In genomic region chr15:73374599-73374998, GRCh38 we compare ENCODE assay signal across 20 cellular contexts. TPM values are rescaled to one million over a fixed set of nuclear protein-coding genes. Genes with fewer than 3 reads are reported as not detected.
DNase-seq lines count a peak whose midpoint lies in the region; ATAC-seq and TF ChIP-seq lines count a peak whose summit lies in the region.
"Had no signal": no experiment of that assay in that cellular context is flagged by ENCODE, and none has a peak within 500 bp of the region (broad histone marks: within the 10 kb centered on the region; RNA-seq: fewer than 3 reads in every experiment).

No MANE protein-coding gene starts in this region.

- 7 to 10% methylated on average over 6 of the region's 6 CpGs for WGBS in heart right ventricle, 2 donors

- H3K4me1 ChIP-seq in heart right ventricle: peaks cover 0 to 19% (median 5%) of the 10 kb centered on the region in 9 donors
- no peaks in the 10 kb centered on the region for H3K4me1 ChIP-seq in upper lobe of right lung
- no peaks in the 10 kb centered on the region for H3K4me1 ChIP-seq in HAP-1

- DNase-seq in DMS79 treated with DMSO at 0.1 percent for 48 hours (lab: John Stamatoyannopoulos, UW) (peak; percentile 38), DMS79 (lab: John Stamatoyannopoulos, UW) (no peak), SK-N-DZ (ENCODE audit: low spot score) (peak; percentile 97), heart right ventricle (peak; percentile 79 to 85), upper lobe of right lung (no peak), SKM-1 (lab: John Stamatoyannopoulos, UW; ENCODE audit: unreplicated experiment) (no peak), HAP-1 (ENCODE audit: low spot score in 2 of 2) (no peak)
- DNase-seq: CD8-positive, alpha-beta memory T cell; GDM1; GOT3; KG1; NCI-H1436 treated with DMSO at 0.1 percent for 48 hours; NCI-H226; PC-9 had no signal

- peak overlapping the region in 9 of 10 donors; percentile 14 to 77 (median 52) for H3K27ac ChIP-seq in heart right ventricle
- H3K27ac ChIP-seq in upper lobe of right lung: no peak overlapping the region
- H3K27ac ChIP-seq: 22Rv1, PC-9, SK-N-MC had no signal

- H3K36me3 ChIP-seq in heart right ventricle (no peaks in the 10 kb centered on the region), upper lobe of right lung (no peaks in the 10 kb centered on the region), HAP-1 (replicated peaks) (no peaks in the 10 kb centered on the region)

- ATAC-seq in heart right ventricle: peak; percentile 87 to 98 (median 95)
- peak; percentile 7 for ATAC-seq in upper lobe of right lung
- ATAC-seq in GM19463 (IDR thresholded peaks at IDR 0.05; ENCODE audit: unreplicated experiment): no peak
- ATAC-seq: GM12878, HepG2 had no signal

- H3K9me3 ChIP-seq in heart right ventricle (no peaks in the 10 kb centered on the region), upper lobe of right lung (no peaks in the 10 kb centered on the region), HAP-1 (no peaks in the 10 kb centered on the region)

- TF ChIP-seq CTCF in heart right ventricle (IDR thresholded peaks at IDR 0.05) (no peak), upper lobe of right lung (IDR thresholded peaks at IDR 0.05) (no peak)

- in situ Hi-C loops in HAP-1 (cut with MboI; ENCODE audit: low sequenced_read_pairs): no loop called here

- peaks cover 0 to 32% (median 22%) of the 10 kb centered on the region in 7 donors for H3K27me3 ChIP-seq in heart right ventricle
- peaks cover 37% of the 10 kb centered on the region for H3K27me3 ChIP-seq in upper lobe of right lung
- H3K27me3 ChIP-seq in HAP-1 (ENCODE audit: low read depth): peaks cover 35% of the 10 kb centered on the region

- intact Hi-C loops in heart right ventricle (cut with DNase I) (loop anchor here in 2 of 10 donors (1.0 to 5.0 kb wide), 3 partner anchors 20 to 143 kb away; no protein-coding TSS in a partner anchor), upper lobe of right lung (cut with DNase I) (no loop called here)

- H3K4me3 ChIP-seq in heart right ventricle (no peak overlapping the region), upper lobe of right lung (no peak overlapping the region), HAP-1 (no peak overlapping the region)
- H3K4me3 ChIP-seq: GM12878, PC-9, SK-N-MC had no signal

RNA-seq across cellular contexts. Expression of gene HCN4, which starts 5.8 kb away (rescaled TPM):
- polyA plus RNA-seq in SK-N-DZ (2014; cell fraction: cytosol; rRNA removed): 1.6 and 1.9 TPM in 2 replicates
- polyA plus RNA-seq in SK-N-DZ (2014; cell fraction: nucleus; rRNA removed): 1.5 and 1.8 TPM in 2 replicates
- total RNA-seq in heart right ventricle (10 to 100 TPM in 4 of 10 donors, 1 to 10 TPM in 6; 4.1 to 24.9 (median 7.9) TPM), upper lobe of right lung (0.06 TPM)
- 1 to 10 TPM; 2.2 to 4.4 TPM for polyA plus RNA-seq in heart right ventricle
- total RNA-seq: HepG2, PC-9 had no signal
- polyA plus RNA-seq: BJ; CD8-positive, alpha-beta memory T cell; HepG2 had no signal

Comparison
In these comparisons a context has a peak if more than half of its experiments do, and no peak if none do; other contexts are left out.
1. DNase-seq: peak in DMS79 treated with DMSO at 0.1 percent for 48 hours (single experiment), SK-N-DZ (single experiment) and heart right ventricle (2 of 2); none in DMS79 (single experiment), upper lobe of right lung (single experiment), SKM-1 (single experiment) and HAP-1 (0 of 2).